Comparison of ENCODE assay signal across 11 cellular contexts in the genomic region with DNA sequence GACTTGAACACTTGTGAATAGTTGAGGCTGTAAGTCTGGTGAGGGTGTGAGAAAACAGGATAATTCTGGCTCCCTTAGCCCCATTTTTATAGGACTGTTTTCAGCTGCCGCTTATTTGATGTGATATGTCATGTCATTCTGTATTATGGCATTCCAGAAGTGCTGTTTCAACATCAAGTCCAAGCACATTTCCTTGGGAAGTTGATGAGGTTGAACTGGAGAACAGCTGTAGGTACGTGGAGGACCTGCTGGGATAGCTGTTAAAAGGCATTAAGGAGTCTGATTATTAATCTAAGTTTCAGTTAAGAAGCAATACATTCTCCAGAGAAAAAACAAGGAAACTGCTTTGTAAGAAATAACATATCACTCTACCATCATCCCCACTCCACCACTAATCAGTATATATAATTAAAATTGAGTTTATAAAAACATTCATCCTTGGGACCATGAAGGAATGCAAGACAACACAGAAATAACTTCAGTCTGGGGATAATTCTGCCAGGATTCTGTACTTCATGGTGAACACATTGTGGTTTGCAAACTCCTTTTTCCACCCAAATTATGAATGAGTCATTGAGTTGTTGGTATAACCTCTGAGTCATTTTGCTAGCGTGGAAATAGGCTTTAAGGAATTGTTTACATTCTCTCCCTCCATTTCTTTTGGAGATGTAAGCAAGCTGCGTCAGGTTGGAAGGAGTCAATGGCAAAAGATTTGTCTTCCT. TPM values are rescaled to one million over a fixed set of nuclear protein-coding genes. Genes with fewer than 3 reads are reported as not detected.
A peak's percentile ranks its signal among the peaks of the same experiment; 100 is the strongest.
DNase-seq lines count a peak whose midpoint lies in the region; ATAC-seq and FAIRE-seq lines count a peak whose summit lies in the region.
"Had no signal": no experiment of that assay in that cellular context is flagged by ENCODE, and none has a peak within 500 bp of the region (broad histone marks: within the 10 kb centered on the region; RNA-seq: fewer than 3 reads in every experiment).

No MANE protein-coding gene starts in this region.

- H3K4me1 Mint-ChIP-seq in natural killer cell treated with Interleukin-12 subunit alpha and Interleukin-12 subunit beta and Interleukin-15 and Interleukin-18, amount 100 ng/mL, for 72 hours (ENCODE audit: low read depth in 2 of 2): no peaks in the 10 kb centered on the region
- no peaks in the 10 kb centered on the region for H3K4me1 Mint-ChIP-seq in stimulated activated naive B cell treated with anti-CD40 and anti-IgM and Interleukin-4, amounts not matched to agents 10 μg/mL and 1 μg/mL and 100 μg/mL, for 72 hours
- H3K4me1 Mint-ChIP-seq: stimulated activated naive CD8-positive, alpha-beta T cell treated with anti-CD3 and anti-CD28 coated beads, Interleukin-15, amount 100 ng/mL, for 72 hours; WTC11 had no signal

- H3K36me3 Mint-ChIP-seq in natural killer cell treated with Interleukin-12 subunit alpha and Interleukin-12 subunit beta and Interleukin-15 and Interleukin-18, amount 100 ng/mL, for 72 hours: no peaks in the 10 kb centered on the region
- no peaks in the 10 kb centered on the region for H3K36me3 Mint-ChIP-seq in stimulated activated naive B cell treated with anti-CD40 and anti-IgM and Interleukin-4, amounts not matched to agents 10 μg/mL and 1 μg/mL and 100 μg/mL, for 72 hours
- H3K36me3 Mint-ChIP-seq: WTC11 had no signal

- H3K27ac Mint-ChIP-seq in natural killer cell treated with Interleukin-12 subunit alpha and Interleukin-12 subunit beta and Interleukin-15 and Interleukin-18, amount 100 ng/mL, for 72 hours: no peak overlapping the region
- no peak overlapping the region for H3K27ac Mint-ChIP-seq in stimulated activated naive B cell treated with anti-CD40 and anti-IgM and Interleukin-4, amounts not matched to agents 10 μg/mL and 1 μg/mL and 100 μg/mL, for 72 hours
- H3K27ac Mint-ChIP-seq: activated T-cell treated with anti-CD3 and anti-CD28 coated beads, Interleukin-2, amount 50 U/mL, for 72 hours; stimulated activated naive CD8-positive, alpha-beta T cell treated with anti-CD3 and anti-CD28 coated beads, Interleukin-15, amount 100 ng/mL, for 72 hours; WTC11 had no signal

- no peak for FAIRE-seq in RCC 7860 (lab: Jason Lieb, UNC)

- no peaks in the 10 kb centered on the region for H3K27me3 Mint-ChIP-seq in natural killer cell treated with Interleukin-12 subunit alpha and Interleukin-12 subunit beta and Interleukin-15 and Interleukin-18, amount 100 ng/mL, for 72 hours
- H3K27me3 Mint-ChIP-seq in stimulated activated naive B cell treated with anti-CD40 and anti-IgM and Interleukin-4, amounts not matched to agents 10 μg/mL and 1 μg/mL and 100 μg/mL, for 72 hours: no peaks in the 10 kb centered on the region
- H3K27me3 Mint-ChIP-seq: stimulated activated naive CD8-positive, alpha-beta T cell treated with anti-CD3 and anti-CD28 coated beads, Interleukin-15, amount 100 ng/mL, for 72 hours had no signal

- H3K9me3 Mint-ChIP-seq in natural killer cell treated with Interleukin-12 subunit alpha and Interleukin-12 subunit beta and Interleukin-15 and Interleukin-18, amount 100 ng/mL, for 72 hours: peaks cover 12% of the 10 kb centered on the region
- peaks cover 2 to 3% of the 10 kb centered on the region in 2 donors for H3K9me3 Mint-ChIP-seq in stimulated activated naive B cell treated with anti-CD40 and anti-IgM and Interleukin-4, amounts not matched to agents 10 μg/mL and 1 μg/mL and 100 μg/mL, for 72 hours
- H3K9me3 Mint-ChIP-seq: WTC11 had no signal

- DNase-seq in H4 (ENCODE audit: low spot score) (peak; percentile 98), RCC 7860 (ENCODE audit: low spot score) (peak; percentile 18), fibroblast of gingiva (ENCODE audit: low read depth) (peak; percentile 24), smooth muscle cell of the brain vasculature (ENCODE audit: low read depth, low spot score) (peak; percentile 13), DMS 273 (lab: John Stamatoyannopoulos, UW; ENCODE audit: unreplicated experiment) (no peak)
- DNase-seq in natural killer cell treated with Interleukin-12 subunit alpha and Interleukin-12 subunit beta and Interleukin-15 and Interleukin-18, amount 100 ng/mL, for 72 hours (ENCODE audit: low spot score): no peak
- DNase-seq in stimulated activated naive B cell treated with anti-CD40 and anti-IgM and Interleukin-4, amounts not matched to agents 10 μg/mL and 1 μg/mL and 100 μg/mL, for 72 hours: no peak
- DNase-seq: activated T-cell treated with anti-CD3 and anti-CD28 coated beads, Interleukin-2, amount 50 U/mL, for 72 hours; NCI-H187 treated with DMSO at 0.1 percent for 48 hours; stimulated activated naive CD8-positive, alpha-beta T cell treated with anti-CD3 and anti-CD28 coated beads, Interleukin-15, amount 100 ng/mL, for 72 hours had no signal

- no peak overlapping the region for H3K4me3 Mint-ChIP-seq in natural killer cell treated with Interleukin-12 subunit alpha and Interleukin-12 subunit beta and Interleukin-15 and Interleukin-18, amount 100 ng/mL, for 72 hours
- no peak overlapping the region for H3K4me3 Mint-ChIP-seq in stimulated activated naive B cell treated with anti-CD40 and anti-IgM and Interleukin-4, amounts not matched to agents 10 μg/mL and 1 μg/mL and 100 μg/mL, for 72 hours
- H3K4me3 Mint-ChIP-seq: activated T-cell treated with anti-CD3 and anti-CD28 coated beads, Interleukin-2, amount 50 U/mL, for 72 hours; stimulated activated naive CD8-positive, alpha-beta T cell treated with anti-CD3 and anti-CD28 coated beads, Interleukin-15, amount 100 ng/mL, for 72 hours; WTC11 had no signal

- no peak for ATAC-seq in natural killer cell treated with Interleukin-12 subunit alpha and Interleukin-12 subunit beta and Interleukin-15 and Interleukin-18, amount 100 ng/mL, for 72 hours
- ATAC-seq in stimulated activated naive B cell treated with anti-CD40 and anti-IgM and Interleukin-4, amounts not matched to agents 10 μg/mL and 1 μg/mL and 100 μg/mL, for 72 hours (replicated peaks): no peak
- ATAC-seq: activated T-cell treated with anti-CD3 and anti-CD28 coated beads, Interleukin-2, amount 50 U/mL, for 72 hours; stimulated activated naive CD8-positive, alpha-beta T cell treated with anti-CD3 and anti-CD28 coated beads, Interleukin-15, amount 100 ng/mL, for 72 hours; WTC11 had no signal

RNA-seq across cellular contexts. Expression of a gene that starts 39.9 kb away (rescaled TPM):
- not detected in 2 replicates for total RNA-seq in H4 (2014; rRNA removed; shearing (Covaris generic))
- not detected for total RNA-seq in natural killer cell treated with Interleukin-12 subunit alpha and Interleukin-12 subunit beta and Interleukin-15 and Interleukin-18, amount 100 ng/mL, for 72 hours
- total RNA-seq: activated T-cell treated with anti-CD3 and anti-CD28 coated beads, Interleukin-2, amount 50 U/mL, for 72 hours had no signal

Comparison
In these comparisons a context has a peak if more than half of its experiments do, and no peak if none do; other contexts are left out.
1. DNase-seq: peak in H4 (single experiment), RCC 7860 (single experiment), fibroblast of gingiva (single experiment) and smooth muscle cell of the brain vasculature (single experiment); none in DMS 273 (single experiment), natural killer cell treated with Interleukin-12 subunit alpha and Interleukin-12 subunit beta and Interleukin-15 and Interleukin-18, amount 100 ng/mL, for 72 hours (single experiment) and stimulated activated naive B cell treated with anti-CD40 and anti-IgM and Interleukin-4, amounts not matched to agents 10 μg/mL and 1 μg/mL and 100 μg/mL, for 72 hours (single experiment).